1 cellular context compared by ENCODE assay signal in genomic region chr4:80386281-80386886, GRCh38.
TF ChIP-seq lines count a peak whose summit lies in the region.

No MANE protein-coding gene starts in this region.

TF ChIP-seq in IMR-90, 13 proteins besides CTCF, POLR2A, EP300 and RAD21 (continued from another document):
- TF ChIP-seq BHLHE40 (IDR thresholded peaks at IDR 0.05; ENCODE audit: low read depth, low read length) (no peak), ELK1 (IDR thresholded peaks at IDR 0.05; ENCODE audit: borderline replicate concordance, low read depth, low read length) (no peak), SMC3 (IDR thresholded peaks at IDR 0.05; ENCODE audit: low read depth, low read length) (no peak)
